2 cellular contexts compared by ENCODE assay signal in the genomic region with DNA sequence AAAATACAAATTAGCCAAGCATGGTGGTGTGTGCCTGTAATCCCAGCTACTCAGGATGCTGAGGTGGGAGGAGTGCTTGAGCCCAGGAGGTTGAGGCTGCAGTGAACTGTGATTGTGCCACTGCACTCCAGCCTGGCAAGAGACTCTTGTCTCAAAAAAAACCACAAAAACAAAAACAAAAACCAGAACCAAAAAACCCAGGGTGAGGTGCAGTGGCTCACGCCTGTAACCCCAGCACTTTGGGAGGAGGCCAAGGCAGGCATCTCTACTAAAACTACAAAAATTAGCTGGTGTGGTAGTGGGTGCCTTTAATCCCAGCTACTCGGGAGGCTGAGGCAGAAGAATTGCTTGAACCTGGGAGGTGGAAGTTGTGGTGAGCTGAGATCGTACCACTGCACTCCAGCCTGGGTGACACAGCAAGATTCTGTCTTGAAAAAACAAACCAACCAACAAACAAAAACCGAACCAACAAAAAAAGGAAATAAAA.
TF ChIP-seq lines count a peak whose summit lies in the region.

No MANE protein-coding gene starts in this region.

TF ChIP-seq in HEK293, 187 proteins besides CTCF, POLR2A, EP300 and RAD21:
- TF ChIP-seq PRDM10 (tag by site-specific recombination; IDR thresholded peaks at IDR 0.05): peak; percentile 51; the same call in 1 of the 2 replicates

TF ChIP-seq in K562, 482 proteins besides CTCF, POLR2A, EP300 and RAD21 (continued from another document):
- TF ChIP-seq PRDM10 (IDR thresholded peaks at IDR 0.05; ENCODE audit: partially characterized antibody) (peak; percentile 89), C11orf30 (IDR thresholded peaks at IDR 0.05; ENCODE audit: low read depth) (peak; percentile 91), MAFK (IDR thresholded peaks at IDR 0.05; ENCODE audit: low read length) (peak; percentile 15; the same call in 1 of the 2 replicates), SMARCE1 (IDR thresholded peaks at IDR 0.05) (peak; percentile 38; the same call in 1 of the 2 replicates), BACH1 (tag; IDR thresholded peaks at IDR 0.05) (0 out of 2 replicates have a peak, but pooled peaks have one; percentile 39), TAL1 (IDR thresholded peaks at IDR 0.05) (0 out of 2 replicates have a peak, but pooled peaks have one; percentile 6), NBN (IDR thresholded peaks at IDR 0.05; ENCODE audit: low read depth) (peak; percentile 32; the same call in 1 of the 2 replicates), HDGF (IDR thresholded peaks at IDR 0.05) (peak; percentile 66; the same call in 1 of the 2 replicates), MAFG (tag; conservative IDR thresholded peaks at IDR 0.05) (peak; percentile 84), ARID1B (IDR thresholded peaks at IDR 0.05) (peak; percentile 36; the same call in 1 of the 2 replicates), NFE2 (IDR thresholded peaks at IDR 0.05; ENCODE audit: low read depth) (peak; percentile 85), NFIC (IDR thresholded peaks at IDR 0.05) (0 out of 2 replicates have a peak, but pooled peaks have one; percentile 9), DPF2 (IDR thresholded peaks at IDR 0.05) (peak; percentile 39; the same call in 1 of the 2 replicates)
- TF ChIP-seq, protein P1, sequence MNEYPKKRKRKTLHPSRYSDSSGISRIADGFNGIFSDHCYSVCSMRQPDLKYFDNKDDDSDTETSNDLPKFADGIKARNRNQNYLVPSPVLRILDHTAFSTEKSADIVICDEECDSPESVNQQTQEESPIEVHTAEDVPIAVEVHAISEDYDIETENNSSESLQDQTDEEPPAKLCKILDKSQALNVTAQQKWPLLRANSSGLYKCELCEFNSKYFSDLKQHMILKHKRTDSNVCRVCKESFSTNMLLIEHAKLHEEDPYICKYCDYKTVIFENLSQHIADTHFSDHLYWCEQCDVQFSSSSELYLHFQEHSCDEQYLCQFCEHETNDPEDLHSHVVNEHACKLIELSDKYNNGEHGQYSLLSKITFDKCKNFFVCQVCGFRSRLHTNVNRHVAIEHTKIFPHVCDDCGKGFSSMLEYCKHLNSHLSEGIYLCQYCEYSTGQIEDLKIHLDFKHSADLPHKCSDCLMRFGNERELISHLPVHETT (CRISPR knock-in tag; conservative IDR thresholded peaks at IDR 0.05 in 1 of 2, IDR thresholded peaks at IDR 0.05 in 1 of 2): 0 out of 4 replicates have a peak, but pooled peaks of 1 of the 2 experiments have one; percentile 25
- TF ChIP-seq, protein P2, sequence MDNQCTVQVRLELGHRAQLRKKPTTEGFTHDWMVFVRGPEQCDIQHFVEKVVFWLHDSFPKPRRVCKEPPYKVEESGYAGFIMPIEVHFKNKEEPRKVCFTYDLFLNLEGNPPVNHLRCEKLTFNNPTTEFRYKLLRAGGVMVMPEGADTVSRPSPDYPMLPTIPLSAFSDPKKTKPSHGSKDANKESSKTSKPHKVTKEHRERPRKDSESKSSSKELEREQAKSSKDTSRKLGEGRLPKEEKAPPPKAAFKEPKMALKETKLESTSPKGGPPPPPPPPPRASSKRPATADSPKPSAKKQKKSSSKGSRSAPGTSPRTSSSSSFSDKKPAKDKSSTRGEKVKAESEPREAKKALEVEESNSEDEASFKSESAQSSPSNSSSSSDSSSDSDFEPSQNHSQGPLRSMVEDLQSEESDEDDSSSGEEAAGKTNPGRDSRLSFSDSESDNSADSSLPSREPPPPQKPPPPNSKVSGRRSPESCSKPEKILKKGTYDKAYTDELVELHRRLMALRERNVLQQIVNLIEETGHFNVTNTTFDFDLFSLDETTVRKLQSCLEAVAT (IDR thresholded peaks at IDR 0.05): 0 out of 4 replicates have a peak, but pooled peaks of 1 of the 2 experiments have one; percentile 60
TF ChIP-seq in K562: peak in this region for 19; not testable (repeated sequence) for 463.
